Comparison of ENCODE assay signal across 1 cellular context in genomic region chr3:12379640-12380407, GRCh38.
TF ChIP-seq lines count a peak whose summit lies in the region.

No MANE protein-coding gene starts in this region.

TF ChIP-seq in IMR-90, 13 proteins besides CTCF, POLR2A, EP300 and RAD21 (continued from another document):
- TF ChIP-seq ELK1 (IDR thresholded peaks at IDR 0.05; ENCODE audit: borderline replicate concordance, low read depth, low read length) (no peak), BHLHE40 (IDR thresholded peaks at IDR 0.05; ENCODE audit: low read depth, low read length) (no peak), CHD1 (IDR thresholded peaks at IDR 0.05; ENCODE audit: low read depth, low read length) (no peak), CEBPB (IDR thresholded peaks at IDR 0.05; ENCODE audit: low read depth, low read length) (no peak), FOS (IDR thresholded peaks at IDR 0.05; ENCODE audit: low read depth, low read length) (no peak)
